8 cellular contexts compared by ENCODE assay signal in genomic region chr19:57746580-57747471, GRCh38. TPM values are rescaled to one million over a fixed set of nuclear protein-coding genes. Genes with fewer than 3 reads are reported as not detected.
DNase-seq lines count a peak whose midpoint lies in the region; ATAC-seq, FAIRE-seq and TF ChIP-seq lines count a peak whose summit lies in the region.

Gene ZNF776 (plus strand): TSS chr19:57746815. CDS start chr19:57747059, 244 bp downstream.

- POLR2A ChIA-PET in Caco-2 (lab: Charles Lee): interaction anchor here (0.6 to 1.0 kb wide), 5 partner anchors 11 to 72 kb away, joined by 3 to 7 read pairs (median 3); partner anchors contain the start of genes ZNF551 and ZNF552

- H3K27me3 ChIP-seq in Caco-2 (replicated peaks; ENCODE audit: control insufficient read depth, insufficient read depth, low read length): no peaks in the 10 kb centered on the region

- H3K36me3 ChIP-seq in Caco-2 (ENCODE audit: control insufficient read depth, insufficient read depth, low read length): peaks cover 6% of the 10 kb centered on the region

- TF ChIP-seq CTCF in Caco-2 (IDR thresholded peaks at IDR 0.05; ENCODE audit: insufficient read depth in 1 of 2, low read depth in 1 of 2, low read length in 1 of 2, severe bottlenecking in 1 of 2, unreplicated experiment in 1 of 2): no peak

- peaks cover 4% of the 10 kb centered on the region; the same call in 1 of the 2 replicates for H3K4me1 ChIP-seq in Caco-2

- peaks cover 7% of the 10 kb centered on the region for H3K9me3 Mint-ChIP-seq in Caco-2 (ENCODE audit: unreplicated experiment)

- intact Hi-C loops in Caco-2 (cut with micrococcal nuclease; ENCODE audit: unreplicated experiment): loop anchor here (1.0 to 5.0 kb wide), 4 partner anchors 65 to 168 kb away; partner anchors contain the start of genes ZNF211, ZNF416 and ZNF552

- CTCF ChIA-PET in Caco-2 (lab: Charles Lee): no interaction called here

- BruUV-seq in Caco-2 (replicated peaks; lab: Mats Ljungman, UMichigan): TSS peak; percentile 54

- H3K4me3 Mint-ChIP-seq in Caco-2 (ENCODE audit: unreplicated experiment): peak within 1 kb of the TSS; percentile 100

- peaks cover 12% of the 10 kb centered on the region for H3K4me1 Mint-ChIP-seq in Caco-2 (ENCODE audit: low read depth, unreplicated experiment)

- FAIRE-seq in endometrium (lab: Jason Lieb, UNC): peak; percentile 89

- H3K36me3 Mint-ChIP-seq in Caco-2 (ENCODE audit: insufficient read depth, unreplicated experiment): peaks cover 52% of the 10 kb centered on the region

- H3K27ac Mint-ChIP-seq in Caco-2 (ENCODE audit: unreplicated experiment): peak within 1 kb of the TSS; percentile 99

- peak within 1 kb of the TSS; percentile 100 for H3K4me3 ChIP-seq in Caco-2 (ENCODE audit: low read depth, low read length)

- ATAC-seq in GM21360 (IDR thresholded peaks at IDR 0.05; ENCODE audit: unreplicated experiment): peak; percentile 90

- DNase-seq in Caco-2: peak; percentile 86 to 89
- DNase-seq in HT-29 (ENCODE audit: low spot score): peak; percentile 97
- peak; percentile 89 for DNase-seq in NOMO-1 treated with DMSO at 0.1 percent for 48 hours (lab: John Stamatoyannopoulos, UW; ENCODE audit: unreplicated experiment)
- DNase-seq in activated CD8-positive, alpha-beta memory T cell treated with anti-CD3 and anti-CD28 coated beads for 48 hours (ENCODE audit: low read depth in 2 of 3, low spot score in 2 of 3): peak; percentile 29 to 61 (median 56)
- DNase-seq in mesenteric fat pad (ENCODE audit: low spot score): no peak
- DNase-seq in stimulated activated CD8-positive, alpha-beta memory T cell treated with anti-CD3 and anti-CD28 coated beads, Interleukin-15, amount 100 ng/mL, for 1 hour (ENCODE audit: low read depth): peak; percentile 69

- no peaks in the 10 kb centered on the region for H3K27me3 Mint-ChIP-seq in Caco-2 (ENCODE audit: insufficient read depth, unreplicated experiment)

- no peaks in the 10 kb centered on the region; the same call in 1 of the 2 replicates for H3K9me3 ChIP-seq in Caco-2

RNA-seq across cellular contexts. Expression of gene ZNF776, which starts in this region (rescaled TPM):
- total RNA-seq in Caco-2 (2022) (15.6 and 16.0 TPM in 2 replicates), mesenteric fat pad (11.5 TPM)
- total RNA-seq in HT-29 (2014; rRNA removed; shearing (Covaris generic)): 11.4 and 14.6 TPM in 2 replicates
